24 cellular contexts compared by ENCODE assay signal in genomic region chr2:238875531-238876231, GRCh38. TPM values are rescaled to one million over a fixed set of nuclear protein-coding genes. Genes with fewer than 3 reads are reported as not detected.
A peak's percentile ranks its signal among the peaks of the same experiment; 100 is the strongest.
DNase-seq lines count a peak whose midpoint lies in the region; ATAC-seq and TF ChIP-seq lines count a peak whose summit lies in the region.
"Had no signal": no experiment of that assay in that cellular context is flagged by ENCODE, and none has a peak within 500 bp of the region (broad histone marks: within the 10 kb centered on the region; RNA-seq: fewer than 3 reads in every experiment).

No MANE protein-coding gene starts in this region.

- no peak for TF ChIP-seq CTCF in AG10803 (conservative IDR thresholded peaks at IDR 0.05; ENCODE audit: low read length)
- TF ChIP-seq CTCF in coronary artery (IDR thresholded peaks at IDR 0.05): no peak
- no peak for TF ChIP-seq CTCF in spleen (IDR thresholded peaks at IDR 0.05 in 8 of 11, conservative IDR thresholded peaks at IDR 0.05 in 3 of 11)
- TF ChIP-seq CTCF in upper lobe of right lung (IDR thresholded peaks at IDR 0.05): no peak

- H3K27ac ChIP-seq in coronary artery (peak overlapping the region; percentile 32 to 76), spleen (no peak overlapping the region), upper lobe of right lung (no peak overlapping the region)
- H3K27ac ChIP-seq: C4-2B, VCaP had no signal

- DNase-seq in AG10803 (ENCODE audit: low read depth) (peak; percentile 41), coronary artery (ENCODE audit: low spot score) (peak; percentile 77), left lobe of liver (ENCODE audit: low spot score) (peak; percentile 36), spleen (peak; percentile 47), NCI-H1436 (lab: John Stamatoyannopoulos, UW) (no peak), DMS53 (lab: John Stamatoyannopoulos, UW) (no peak), HuH-7.5 (ENCODE audit: low spot score) (no peak), upper lobe of right lung (no peak)
- DNase-seq: activated CD4-positive, alpha-beta T cell treated with anti-CD3 and anti-CD28 coated beads, Interleukin-2, amount 10 ng/mL, durations not matched to agents 7 days and 5 days; activated CD8-positive, alpha-beta memory T cell treated with anti-CD3 and anti-CD28 coated beads, Interleukin-2, amount 10 ng/mL, durations not matched to agents 7 days and 5 days; activated naive CD8-positive, alpha-beta T cell treated with anti-CD3 and anti-CD28 coated beads, Interleukin-2, amount 10 ng/mL, durations not matched to agents 7 days and 5 days; Calu3; effector memory CD8-positive, alpha-beta T cell; EL; GOT3; NCI-H1105 treated with DMSO at 0.1 percent for 48 hours; NCI-H510A treated with DMSO at 0.1 percent for 48 hours; nucleus accumbens had no signal

- peak; percentile 73 for ATAC-seq in left lobe of liver
- no peak for ATAC-seq in upper lobe of right lung
- ATAC-seq: activated CD8-positive, alpha-beta memory T cell treated with anti-CD3 and anti-CD28 coated beads, Interleukin-2, amount 10 ng/mL, durations not matched to agents 7 days and 5 days; activated T-helper 17 cell treated with anti-CD3 and anti-CD28 coated beads, Interleukin-2, amount 50 U/mL, for 72 hours; effector memory CD8-positive, alpha-beta T cell; esophagus mucosa; SK-N-SH treated with all-trans-retinoic acid at 6 μM for 48 hours had no signal

- H3K27me3 ChIP-seq in spleen (replicated peaks in 1 of 7) (peaks cover 0 to 33% (median 0%) of the 10 kb centered on the region in 7 donors), upper lobe of right lung (no peaks in the 10 kb centered on the region)

- TF ChIP-seq POLR2A in spleen (IDR thresholded peaks at IDR 0.05): no peak

- 63 to 83% (median 79%) methylated on average over 16 of the region's 16 CpGs for WGBS in spleen, 5 donors

- H3K4me3 ChIP-seq in AG10803 (ENCODE audit: low read length) (no peak overlapping the region), coronary artery (peak overlapping the region; percentile 0), spleen (no peak overlapping the region), upper lobe of right lung (no peak overlapping the region)

- H3K36me3 ChIP-seq in spleen (no peaks in the 10 kb centered on the region), upper lobe of right lung (no peaks in the 10 kb centered on the region)

- H3K4me1 ChIP-seq in spleen (no peaks in the 10 kb centered on the region), upper lobe of right lung (no peaks in the 10 kb centered on the region)

- H3K9me3 ChIP-seq in spleen (peaks cover 0 to 18% (median 8%) of the 10 kb centered on the region in 8 donors), upper lobe of right lung (no peaks in the 10 kb centered on the region)

- intact Hi-C loops in spleen (cut with DNase I; ENCODE audit: low total_unique reads) (no loop called here), upper lobe of right lung (cut with DNase I) (no loop called here)

RNA-seq across cellular contexts. Expression of gene TWIST2, which starts 27.8 kb away (rescaled TPM):
- total RNA-seq in left lobe of liver (not detected), spleen (1 to 10 TPM; 2.1 to 9.0 (median 2.6) TPM), upper lobe of right lung (12.2 TPM)
- polyA plus RNA-seq in spleen: 1 to 10 TPM; 1.7 to 2.4 (median 2.1) TPM
- total RNA-seq: activated CD4-positive, alpha-beta T cell treated with anti-CD3 and anti-CD28 coated beads, Interleukin-2, amount 10 ng/mL, durations not matched to agents 7 days and 5 days; activated CD8-positive, alpha-beta memory T cell treated with anti-CD3 and anti-CD28 coated beads, Interleukin-2, amount 10 ng/mL, durations not matched to agents 7 days and 5 days; activated naive CD8-positive, alpha-beta T cell treated with anti-CD3 and anti-CD28 coated beads, Interleukin-2, amount 10 ng/mL, durations not matched to agents 7 days and 5 days; activated T-helper 17 cell treated with anti-CD3 and anti-CD28 coated beads, Interleukin-2, amount 50 U/mL, for 72 hours; Calu3; T-helper 2 cell treated with Interferon-gamma antibody and Interleukin-4, amounts not matched to agents 100 ng/mL and 5 ng/mL, for 36 hours had no signal

Comparison
In these comparisons a context has a peak if more than half of its experiments do, and no peak if none do; other contexts are left out.
1. DNase-seq: peak in AG10803 (single experiment), coronary artery (single experiment), left lobe of liver (single experiment) and spleen (single experiment); none in NCI-H1436 (single experiment), DMS53 (single experiment), HuH-7.5 (single experiment) and upper lobe of right lung (single experiment).
2. H3K27ac ChIP-seq: peak in coronary artery (2 of 2); none in spleen (0 of 8) and upper lobe of right lung (single experiment).